ENCODE assay signal across 8 cellular contexts in genomic region chr17:79741751-79742588, GRCh38. TPM values are rescaled to one million over a fixed set of nuclear protein-coding genes. Genes with fewer than 3 reads are reported as not detected.
DNase-seq lines count a peak whose midpoint lies in the region; ATAC-seq and TF ChIP-seq lines count a peak whose summit lies in the region.

No MANE protein-coding gene starts in this region.

- peaks cover 17% of the 10 kb centered on the region for H3K4me1 Mint-ChIP-seq in activated CD4-positive, alpha-beta T cell treated with anti-CD3 and anti-CD28 coated beads, Interleukin-2, amount 10 ng/mL, durations not matched to agents 7 days and 5 days

- 9 to 17% methylated on average over 22 to 50 of the region's 53 CpGs for WGBS in lower leg skin, 2 donors

- CTCF ChIA-PET in activated CD4-positive, alpha-beta T cell treated with anti-CD3 and anti-CD28 coated beads, Interleukin-2, amount 10 ng/mL, durations not matched to agents 7 days and 5 days (lab: Charles Lee), result interaction anchor here (0.6 to 2.1 kb wide), 9 partner anchors 9 to 1745 kb away, joined by 3 to 11 read pairs (median 3); partner anchors contain the start of gene CBX4

- no peak for TF ChIP-seq POLR2A in lower leg skin (IDR thresholded peaks at IDR 0.05)

- peak; percentile 60 for DNase-seq in ACHN
- DNase-seq in GM19240 (ENCODE audit: insufficient read length, low spot score), result peak; percentile 56
- peak; percentile 75 to 87 for DNase-seq in NCI-H524 (lab: John Stamatoyannopoulos, UW)
- peak; percentile 75 for DNase-seq in activated CD4-positive, alpha-beta T cell treated with anti-CD3 and anti-CD28 coated beads, Interleukin-2, amount 10 ng/mL, durations not matched to agents 7 days and 5 days
- DNase-seq in dorsolateral prefrontal cortex, result peak; percentile 59 to 87 (median 70)
- DNase-seq in lower leg skin (ENCODE audit: low spot score in 2 of 2), result peak; percentile 42 to 92
- DNase-seq in stimulated activated CD4-positive, alpha-beta T cell treated with anti-CD3 and anti-CD28 coated beads, TNF-alpha, amount 100 ng/mL, for 4 hours (ENCODE audit: low read depth in 3 of 3), result peak; percentile 46 to 60 (median 55)

- H3K4me3 ChIP-seq in dorsolateral prefrontal cortex (peak overlapping the region in 53 of 59 donors; percentile 7 to 61 (median 38)), lower leg skin (ENCODE audit: low read depth, poor library complexity, severe bottlenecking) (no peak overlapping the region)

- peaks cover 31% of the 10 kb centered on the region for H3K27me3 Mint-ChIP-seq in activated CD4-positive, alpha-beta T cell treated with anti-CD3 and anti-CD28 coated beads, Interleukin-2, amount 10 ng/mL, durations not matched to agents 7 days and 5 days

- H3K9me3 Mint-ChIP-seq in activated CD4-positive, alpha-beta T cell treated with anti-CD3 and anti-CD28 coated beads, Interleukin-2, amount 10 ng/mL, durations not matched to agents 7 days and 5 days, result no peaks in the 10 kb centered on the region

- no peak for ATAC-seq in HG02938 (IDR thresholded peaks at IDR 0.05; ENCODE audit: unreplicated experiment)

- H3K27ac ChIP-seq in dorsolateral prefrontal cortex, result no peak overlapping the region

- no peak overlapping the region for H3K4me3 Mint-ChIP-seq in activated CD4-positive, alpha-beta T cell treated with anti-CD3 and anti-CD28 coated beads, Interleukin-2, amount 10 ng/mL, durations not matched to agents 7 days and 5 days

- H3K27ac Mint-ChIP-seq in activated CD4-positive, alpha-beta T cell treated with anti-CD3 and anti-CD28 coated beads, Interleukin-2, amount 10 ng/mL, durations not matched to agents 7 days and 5 days, result no peak overlapping the region

- peak; percentile 49 to 93 (median 85) for TF ChIP-seq CTCF in dorsolateral prefrontal cortex (IDR thresholded peaks at IDR 0.05 in 54 of 56, conservative IDR thresholded peaks at IDR 0.05 in 2 of 56; ENCODE audit: low read depth in 1 of 56, partially characterized antibody in 56 of 56)
- TF ChIP-seq CTCF in lower leg skin (IDR thresholded peaks at IDR 0.05), result peak in 1 of 3 donors; percentile 56

- intact Hi-C loops in dorsolateral prefrontal cortex (cut with DNase I) (loop anchor here in 1 of 2 donors (5.0 kb wide), 1 partner anchor 250 kb away; no protein-coding TSS in a partner anchor), lower leg skin (cut with DNase I; ENCODE audit: low total_unique reads) (loop anchor here (5.0 kb wide), 1 partner anchor 250 kb away; no protein-coding TSS in a partner anchor)

- POLR2A ChIA-PET in activated CD4-positive, alpha-beta T cell treated with anti-CD3 and anti-CD28 coated beads, Interleukin-2, amount 10 ng/mL, durations not matched to agents 7 days and 5 days (lab: Charles Lee), result no interaction called here

- no peaks in the 10 kb centered on the region for H3K36me3 Mint-ChIP-seq in activated CD4-positive, alpha-beta T cell treated with anti-CD3 and anti-CD28 coated beads, Interleukin-2, amount 10 ng/mL, durations not matched to agents 7 days and 5 days (ENCODE audit: low read depth)

- in situ Hi-C loops in ACHN (cut with HindIII; ENCODE audit: low pct_ligation_motif_present, low pct_unique_long_range_greater_than_20kb, low sequenced_read_pairs), result no loop called here

- peaks cover 0 to 43% (median 10%) of the 10 kb centered on the region in 45 donors for H3K27me3 ChIP-seq in dorsolateral prefrontal cortex

RNA-seq across cellular contexts. Expression of gene ENPP7, which starts 11.2 kb away (rescaled TPM):
- not detected for total RNA-seq in activated CD4-positive, alpha-beta T cell treated with anti-CD3 and anti-CD28 coated beads, Interleukin-2, amount 10 ng/mL, durations not matched to agents 7 days and 5 days
- total RNA-seq in dorsolateral prefrontal cortex (under 1 TPM in 1 of 120 experiments, not detected in 119; 0.42 TPM), lower leg skin (not detected)

RNA-seq across cellular contexts. Expression of gene CBX2, which starts 36.0 kb away (rescaled TPM):
- total RNA-seq in activated CD4-positive, alpha-beta T cell treated with anti-CD3 and anti-CD28 coated beads, Interleukin-2, amount 10 ng/mL, durations not matched to agents 7 days and 5 days, result 1 to 10 TPM; 4.6 to 5.5 TPM
- total RNA-seq in dorsolateral prefrontal cortex (1 to 10 TPM in 103 of 120 experiments, under 1 TPM in 16, not detected in 1; 0.44 to 4.2 (median 1.8) TPM), lower leg skin (1 to 10 TPM; 1.9 to 3.8 (median 3.1) TPM)

RNA-seq across cellular contexts. Expression of gene CBX8, which starts 54.9 kb away (rescaled TPM):
- 1 to 10 TPM; 4.3 to 6.4 TPM for total RNA-seq in activated CD4-positive, alpha-beta T cell treated with anti-CD3 and anti-CD28 coated beads, Interleukin-2, amount 10 ng/mL, durations not matched to agents 7 days and 5 days
- 10 to 100 TPM in 2 of 120 experiments, 1 to 10 TPM in 118; 1.5 to 10.3 (median 5.0) TPM for total RNA-seq in dorsolateral prefrontal cortex
- total RNA-seq in lower leg skin, result 1 to 10 TPM; 1.9 to 4.7 (median 4.2) TPM
